Comparison of ENCODE assay signal across 2 cellular contexts in the genomic region with DNA sequence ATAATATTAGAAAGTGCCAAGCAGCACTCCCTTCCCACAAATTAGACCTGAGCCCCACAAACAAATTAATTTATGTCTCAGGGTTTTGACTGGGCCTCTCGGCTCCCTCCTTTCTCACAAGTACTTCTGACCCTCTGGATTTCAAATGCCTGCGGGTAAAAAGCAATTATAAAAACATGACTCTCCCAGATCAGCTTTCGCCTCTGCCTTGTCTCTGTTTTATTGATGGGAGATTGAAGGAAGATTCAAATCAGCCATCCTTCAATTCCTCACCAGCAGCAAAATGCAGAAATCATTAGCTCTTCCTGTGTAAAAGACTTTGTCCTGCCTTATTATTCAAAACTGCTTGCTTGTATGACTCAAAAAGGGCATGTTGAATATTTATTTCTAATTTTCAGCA.
TF ChIP-seq lines count a peak whose summit lies in the region.

No MANE protein-coding gene starts in this region.

TF ChIP-seq in GM23338, 12 proteins besides CTCF, POLR2A, EP300 and RAD21:
- TF ChIP-seq EZH2 (IDR thresholded peaks at IDR 0.05; ENCODE audit: low read depth, unreplicated experiment), result no peak
- TF ChIP-seq STAT1 (IDR thresholded peaks at IDR 0.05; ENCODE audit: unreplicated experiment), result no peak
- TF ChIP-seq, protein P1, sequence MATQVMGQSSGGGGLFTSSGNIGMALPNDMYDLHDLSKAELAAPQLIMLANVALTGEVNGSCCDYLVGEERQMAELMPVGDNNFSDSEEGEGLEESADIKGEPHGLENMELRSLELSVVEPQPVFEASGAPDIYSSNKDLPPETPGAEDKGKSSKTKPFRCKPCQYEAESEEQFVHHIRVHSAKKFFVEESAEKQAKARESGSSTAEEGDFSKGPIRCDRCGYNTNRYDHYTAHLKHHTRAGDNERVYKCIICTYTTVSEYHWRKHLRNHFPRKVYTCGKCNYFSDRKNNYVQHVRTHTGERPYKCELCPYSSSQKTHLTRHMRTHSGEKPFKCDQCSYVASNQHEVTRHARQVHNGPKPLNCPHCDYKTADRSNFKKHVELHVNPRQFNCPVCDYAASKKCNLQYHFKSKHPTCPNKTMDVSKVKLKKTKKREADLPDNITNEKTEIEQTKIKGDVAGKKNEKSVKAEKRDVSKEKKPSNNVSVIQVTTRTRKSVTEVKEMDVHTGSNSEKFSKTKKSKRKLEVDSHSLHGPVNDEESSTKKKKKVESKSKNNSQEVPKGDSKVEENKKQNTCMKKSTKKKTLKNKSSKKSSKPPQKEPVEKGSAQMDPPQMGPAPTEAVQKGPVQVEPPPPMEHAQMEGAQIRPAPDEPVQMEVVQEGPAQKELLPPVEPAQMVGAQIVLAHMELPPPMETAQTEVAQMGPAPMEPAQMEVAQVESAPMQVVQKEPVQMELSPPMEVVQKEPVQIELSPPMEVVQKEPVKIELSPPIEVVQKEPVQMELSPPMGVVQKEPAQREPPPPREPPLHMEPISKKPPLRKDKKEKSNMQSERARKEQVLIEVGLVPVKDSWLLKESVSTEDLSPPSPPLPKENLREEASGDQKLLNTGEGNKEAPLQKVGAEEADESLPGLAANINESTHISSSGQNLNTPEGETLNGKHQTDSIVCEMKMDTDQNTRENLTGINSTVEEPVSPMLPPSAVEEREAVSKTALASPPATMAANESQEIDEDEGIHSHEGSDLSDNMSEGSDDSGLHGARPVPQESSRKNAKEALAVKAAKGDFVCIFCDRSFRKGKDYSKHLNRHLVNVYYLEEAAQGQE (IDR thresholded peaks at IDR 0.05; ENCODE audit: unreplicated experiment), result no peak
- TF ChIP-seq ZNF331 (CRISPR knock-in tag; IDR thresholded peaks at IDR 0.05; ENCODE audit: low read depth), result no peak
- no peak for TF ChIP-seq JUNB (IDR thresholded peaks at IDR 0.05; ENCODE audit: unreplicated experiment)
- TF ChIP-seq, protein P2, sequence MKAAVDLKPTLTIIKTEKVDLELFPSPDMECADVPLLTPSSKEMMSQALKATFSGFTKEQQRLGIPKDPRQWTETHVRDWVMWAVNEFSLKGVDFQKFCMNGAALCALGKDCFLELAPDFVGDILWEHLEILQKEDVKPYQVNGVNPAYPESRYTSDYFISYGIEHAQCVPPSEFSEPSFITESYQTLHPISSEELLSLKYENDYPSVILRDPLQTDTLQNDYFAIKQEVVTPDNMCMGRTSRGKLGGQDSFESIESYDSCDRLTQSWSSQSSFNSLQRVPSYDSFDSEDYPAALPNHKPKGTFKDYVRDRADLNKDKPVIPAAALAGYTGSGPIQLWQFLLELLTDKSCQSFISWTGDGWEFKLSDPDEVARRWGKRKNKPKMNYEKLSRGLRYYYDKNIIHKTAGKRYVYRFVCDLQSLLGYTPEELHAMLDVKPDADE (IDR thresholded peaks at IDR 0.05), result no peak
- no peak for TF ChIP-seq EZH2phosphoT487 (IDR thresholded peaks at IDR 0.05; ENCODE audit: unreplicated experiment)
- TF ChIP-seq, protein P3, sequence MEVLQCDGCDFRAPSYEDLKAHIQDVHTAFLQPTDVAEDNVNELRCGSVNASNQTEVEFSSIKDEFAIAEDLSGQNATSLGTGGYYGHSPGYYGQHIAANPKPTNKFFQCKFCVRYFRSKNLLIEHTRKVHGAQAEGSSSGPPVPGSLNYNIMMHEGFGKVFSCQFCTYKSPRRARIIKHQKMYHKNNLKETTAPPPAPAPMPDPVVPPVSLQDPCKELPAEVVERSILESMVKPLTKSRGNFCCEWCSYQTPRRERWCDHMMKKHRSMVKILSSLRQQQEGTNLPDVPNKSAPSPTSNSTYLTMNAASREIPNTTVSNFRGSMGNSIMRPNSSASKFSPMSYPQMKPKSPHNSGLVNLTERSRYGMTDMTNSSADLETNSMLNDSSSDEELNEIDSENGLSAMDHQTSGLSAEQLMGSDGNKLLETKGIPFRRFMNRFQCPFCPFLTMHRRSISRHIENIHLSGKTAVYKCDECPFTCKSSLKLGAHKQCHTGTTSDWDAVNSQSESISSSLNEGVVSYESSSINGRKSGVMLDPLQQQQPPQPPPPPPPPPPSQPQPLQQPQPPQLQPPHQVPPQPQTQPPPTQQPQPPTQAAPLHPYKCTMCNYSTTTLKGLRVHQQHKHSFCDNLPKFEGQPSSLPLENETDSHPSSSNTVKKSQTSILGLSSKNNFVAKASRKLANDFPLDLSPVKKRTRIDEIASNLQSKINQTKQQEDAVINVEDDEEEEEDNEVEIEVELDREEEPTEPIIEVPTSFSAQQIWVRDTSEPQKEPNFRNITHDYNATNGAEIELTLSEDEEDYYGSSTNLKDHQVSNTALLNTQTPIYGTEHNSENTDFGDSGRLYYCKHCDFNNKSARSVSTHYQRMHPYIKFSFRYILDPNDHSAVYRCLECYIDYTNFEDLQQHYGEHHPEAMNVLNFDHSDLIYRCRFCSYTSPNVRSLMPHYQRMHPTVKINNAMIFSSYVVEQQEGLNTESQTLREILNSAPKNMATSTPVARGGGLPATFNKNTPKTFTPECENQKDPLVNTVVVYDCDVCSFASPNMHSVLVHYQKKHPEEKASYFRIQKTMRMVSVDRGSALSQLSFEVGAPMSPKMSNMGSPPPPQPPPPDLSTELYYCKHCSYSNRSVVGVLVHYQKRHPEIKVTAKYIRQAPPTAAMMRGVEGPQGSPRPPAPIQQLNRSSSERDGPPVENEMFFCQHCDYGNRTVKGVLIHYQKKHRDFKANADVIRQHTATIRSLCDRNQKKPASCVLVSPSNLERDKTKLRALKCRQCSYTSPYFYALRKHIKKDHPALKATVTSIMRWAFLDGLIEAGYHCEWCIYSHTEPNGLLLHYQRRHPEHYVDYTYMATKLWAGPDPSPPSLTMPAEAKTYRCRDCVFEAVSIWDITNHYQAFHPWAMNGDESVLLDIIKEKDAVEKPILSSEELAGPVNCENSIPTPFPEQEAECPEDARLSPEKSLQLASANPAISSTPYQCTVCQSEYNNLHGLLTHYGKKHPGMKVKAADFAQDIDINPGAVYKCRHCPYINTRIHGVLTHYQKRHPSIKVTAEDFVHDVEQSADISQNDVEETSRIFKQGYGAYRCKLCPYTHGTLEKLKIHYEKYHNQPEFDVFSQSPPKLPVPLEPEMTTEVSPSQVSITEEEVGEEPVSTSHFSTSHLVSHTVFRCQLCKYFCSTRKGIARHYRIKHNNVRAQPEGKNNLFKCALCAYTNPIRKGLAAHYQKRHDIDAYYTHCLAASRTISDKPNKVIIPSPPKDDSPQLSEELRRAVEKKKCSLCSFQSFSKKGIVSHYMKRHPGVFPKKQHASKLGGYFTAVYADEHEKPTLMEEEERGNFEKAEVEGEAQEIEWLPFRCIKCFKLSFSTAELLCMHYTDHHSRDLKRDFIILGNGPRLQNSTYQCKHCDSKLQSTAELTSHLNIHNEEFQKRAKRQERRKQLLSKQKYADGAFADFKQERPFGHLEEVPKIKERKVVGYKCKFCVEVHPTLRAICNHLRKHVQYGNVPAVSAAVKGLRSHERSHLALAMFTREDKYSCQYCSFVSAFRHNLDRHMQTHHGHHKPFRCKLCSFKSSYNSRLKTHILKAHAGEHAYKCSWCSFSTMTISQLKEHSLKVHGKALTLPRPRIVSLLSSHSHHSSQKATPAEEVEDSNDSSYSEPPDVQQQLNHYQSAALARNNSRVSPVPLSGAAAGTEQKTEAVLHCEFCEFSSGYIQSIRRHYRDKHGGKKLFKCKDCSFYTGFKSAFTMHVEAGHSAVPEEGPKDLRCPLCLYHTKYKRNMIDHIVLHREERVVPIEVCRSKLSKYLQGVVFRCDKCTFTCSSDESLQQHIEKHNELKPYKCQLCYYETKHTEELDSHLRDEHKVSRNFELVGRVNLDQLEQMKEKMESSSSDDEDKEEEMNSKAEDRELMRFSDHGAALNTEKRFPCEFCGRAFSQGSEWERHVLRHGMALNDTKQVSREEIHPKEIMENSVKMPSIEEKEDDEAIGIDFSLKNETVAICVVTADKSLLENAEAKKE (CRISPR knock-in tag; IDR thresholded peaks at IDR 0.05), result no peak
- no peak for TF ChIP-seq CREB1 (CRISPR knock-in tag; IDR thresholded peaks at IDR 0.05; ENCODE audit: low read depth)
- TF ChIP-seq POLR2AphosphoS5 (IDR thresholded peaks at IDR 0.05; ENCODE audit: low read depth), result no peak

TF ChIP-seq in K562, 482 proteins besides CTCF, POLR2A, EP300 and RAD21:
- TF ChIP-seq MTA1 (IDR thresholded peaks at IDR 0.05; ENCODE audit: borderline replicate concordance), result no peak
- TF ChIP-seq HIVEP1 (CRISPR knock-in tag; IDR thresholded peaks at IDR 0.05), result no peak
- TF ChIP-seq, protein P4, sequence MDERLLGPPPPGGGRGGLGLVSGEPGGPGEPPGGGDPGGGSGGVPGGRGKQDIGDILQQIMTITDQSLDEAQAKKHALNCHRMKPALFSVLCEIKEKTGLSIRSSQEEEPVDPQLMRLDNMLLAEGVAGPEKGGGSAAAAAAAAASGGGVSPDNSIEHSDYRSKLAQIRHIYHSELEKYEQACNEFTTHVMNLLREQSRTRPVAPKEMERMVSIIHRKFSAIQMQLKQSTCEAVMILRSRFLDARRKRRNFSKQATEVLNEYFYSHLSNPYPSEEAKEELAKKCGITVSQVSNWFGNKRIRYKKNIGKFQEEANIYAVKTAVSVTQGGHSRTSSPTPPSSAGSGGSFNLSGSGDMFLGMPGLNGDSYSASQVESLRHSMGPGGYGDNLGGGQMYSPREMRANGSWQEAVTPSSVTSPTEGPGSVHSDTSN (CRISPR knock-in tag; IDR thresholded peaks at IDR 0.05; ENCODE audit: low read depth), result no peak
- TF ChIP-seq, protein P4 (tag; conservative IDR thresholded peaks at IDR 0.05; ENCODE audit: low read depth), result 0 out of 2 replicates have a peak, but pooled peaks have one; percentile 0
- TF ChIP-seq GATAD2B (IDR thresholded peaks at IDR 0.05; ENCODE audit: borderline replicate concordance), result no peak
- no peak for TF ChIP-seq ZNF23 (CRISPR knock-in tag; IDR thresholded peaks at IDR 0.05)
